2 cellular contexts compared by ENCODE assay signal in genomic region chr9:107295995-107296394, GRCh38.
TF ChIP-seq lines count a peak whose summit lies in the region.

No MANE protein-coding gene starts in this region.

TF ChIP-seq in HCT116, 20 proteins besides CTCF, POLR2A, EP300 and RAD21:
- TF ChIP-seq SRF (IDR thresholded peaks at IDR 0.05; ENCODE audit: low read depth) (no peak), POLR2AphosphoS5 (IDR thresholded peaks at IDR 0.05; ENCODE audit: low read depth, low read length) (no peak), EZH2 (IDR thresholded peaks at IDR 0.05) (no peak), ZNF274 (IDR thresholded peaks at IDR 0.05; ENCODE audit: low read depth, low read length) (no peak), MAX (IDR thresholded peaks at IDR 0.05) (no peak), SIN3A (IDR thresholded peaks at IDR 0.05; ENCODE audit: low read depth) (no peak), CEBPB (IDR thresholded peaks at IDR 0.05; ENCODE audit: low read depth) (no peak), ELF1 (IDR thresholded peaks at IDR 0.05; ENCODE audit: borderline replicate concordance, low read depth) (no peak), FOSL1 (IDR thresholded peaks at IDR 0.05; ENCODE audit: low read depth) (no peak), SP1 (IDR thresholded peaks at IDR 0.05; ENCODE audit: low read depth) (no peak), TCF7L2 (IDR thresholded peaks at IDR 0.05; ENCODE audit: borderline replicate concordance, extremely low read depth, insufficient read depth, insufficient read length) (no peak), ATF3 (IDR thresholded peaks at IDR 0.05) (no peak), ZFX (IDR thresholded peaks at IDR 0.05) (no peak), CBX3 (IDR thresholded peaks at IDR 0.05; ENCODE audit: low read depth) (no peak), EZH2phosphoT487 (IDR thresholded peaks at IDR 0.05; ENCODE audit: borderline replicate concordance) (no peak), JUND (IDR thresholded peaks at IDR 0.05) (no peak), EGR1 (IDR thresholded peaks at IDR 0.05; ENCODE audit: low read depth) (no peak), ZBTB33 (IDR thresholded peaks at IDR 0.05; ENCODE audit: extremely low read depth, insufficient replicate concordance, low read length) (no peak)

TF ChIP-seq in GM12878, 131 proteins besides CTCF, POLR2A, EP300 and RAD21:
- TF ChIP-seq NFYA (IDR thresholded peaks at IDR 0.05; ENCODE audit: borderline replicate concordance, low read depth, low read length) = no peak
- TF ChIP-seq HDAC6 (IDR thresholded peaks at IDR 0.05; ENCODE audit: unreplicated experiment) = no peak
- no peak for TF ChIP-seq TCF3 (IDR thresholded peaks at IDR 0.05; ENCODE audit: borderline replicate concordance, insufficient read depth, low read depth, low read length)
- no peak for TF ChIP-seq RELA (IDR thresholded peaks at IDR 0.05; ENCODE audit: borderline replicate concordance, partially characterized antibody)
- no peak for TF ChIP-seq IRF3 (IDR thresholded peaks at IDR 0.05)
- no peak for TF ChIP-seq SP1 (IDR thresholded peaks at IDR 0.05; ENCODE audit: low read depth, low read length)
- TF ChIP-seq ZBTB11 (CRISPR knock-in tag; IDR thresholded peaks at IDR 0.05) = no peak
- no peak for TF ChIP-seq CREB1 (IDR thresholded peaks at IDR 0.05; ENCODE audit: low read depth)
- no peak for TF ChIP-seq REST (IDR thresholded peaks at IDR 0.05; ENCODE audit: low read depth, low read length)
